1 cellular context compared by ENCODE assay signal in genomic region chr19:53868892-53869804, GRCh38.
TF ChIP-seq lines count a peak whose summit lies in the region.

No MANE protein-coding gene starts in this region.

TF ChIP-seq in HepG2, 621 proteins besides CTCF, POLR2A, EP300 and RAD21 (continued from another document and continues in another):
- TF ChIP-seq, protein P1, sequence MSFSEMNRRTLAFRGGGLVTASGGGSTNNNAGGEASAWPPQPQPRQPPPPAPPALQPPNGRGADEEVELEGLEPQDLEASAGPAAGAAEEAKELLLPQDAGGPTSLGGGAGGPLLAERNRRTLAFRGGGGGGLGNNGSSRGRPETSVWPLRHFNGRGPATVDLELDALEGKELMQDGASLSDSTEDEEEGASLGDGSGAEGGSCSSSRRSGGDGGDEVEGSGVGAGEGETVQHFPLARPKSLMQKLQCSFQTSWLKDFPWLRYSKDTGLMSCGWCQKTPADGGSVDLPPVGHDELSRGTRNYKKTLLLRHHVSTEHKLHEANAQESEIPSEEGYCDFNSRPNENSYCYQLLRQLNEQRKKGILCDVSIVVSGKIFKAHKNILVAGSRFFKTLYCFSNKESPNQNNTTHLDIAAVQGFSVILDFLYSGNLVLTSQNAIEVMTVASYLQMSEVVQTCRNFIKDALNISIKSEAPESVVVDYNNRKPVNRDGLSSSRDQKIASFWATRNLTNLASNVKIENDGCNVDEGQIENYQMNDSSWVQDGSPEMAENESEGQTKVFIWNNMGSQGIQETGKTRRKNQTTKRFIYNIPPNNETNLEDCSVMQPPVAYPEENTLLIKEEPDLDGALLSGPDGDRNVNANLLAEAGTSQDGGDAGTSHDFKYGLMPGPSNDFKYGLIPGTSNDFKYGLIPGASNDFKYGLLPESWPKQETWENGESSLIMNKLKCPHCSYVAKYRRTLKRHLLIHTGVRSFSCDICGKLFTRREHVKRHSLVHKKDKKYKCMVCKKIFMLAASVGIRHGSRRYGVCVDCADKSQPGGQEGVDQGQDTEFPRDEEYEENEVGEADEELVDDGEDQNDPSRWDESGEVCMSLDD (CRISPR knock-in tag; IDR thresholded peaks at IDR 0.05; ENCODE audit: borderline replicate concordance) = peak; percentile 93; the same call in 1 of the 2 replicates
- TF ChIP-seq ZNF451 (CRISPR knock-in tag; IDR thresholded peaks at IDR 0.05) = 0 out of 2 replicates have a peak, but pooled peaks have one; percentile 57
- TF ChIP-seq TP53 (CRISPR knock-in tag; conservative IDR thresholded peaks at IDR 0.05) = no peak
- TF ChIP-seq FOXK2 (IDR thresholded peaks at IDR 0.05) = no peak
- no peak for TF ChIP-seq RBAK (CRISPR knock-in tag; IDR thresholded peaks at IDR 0.05)
- TF ChIP-seq TEAD3 (CRISPR knock-in tag; optimal IDR thresholded peaks at IDR 0.05; ENCODE audit: borderline replicate concordance) = peak; percentile 15
- no peak for TF ChIP-seq SP1 (IDR thresholded peaks at IDR 0.05)
- TF ChIP-seq SP1 (CRISPR knock-in tag; IDR thresholded peaks at IDR 0.05) = peak; percentile 73
- no peak for TF ChIP-seq ZFP36L1 (CRISPR knock-in tag; IDR thresholded peaks at IDR 0.05)
- TF ChIP-seq HOXA9 (CRISPR knock-in tag; IDR thresholded peaks at IDR 0.05; ENCODE audit: borderline replicate concordance) = no peak
- no peak for TF ChIP-seq GZF1 (CRISPR knock-in tag; IDR thresholded peaks at IDR 0.05)
- 0 out of 2 replicates have a peak, but pooled peaks have one; percentile 60 for TF ChIP-seq ISX (CRISPR knock-in tag; conservative IDR thresholded peaks at IDR 0.05)
- peak; percentile 32; the same call in 1 of the 2 replicates for TF ChIP-seq TMF1 (CRISPR knock-in tag; IDR thresholded peaks at IDR 0.05; ENCODE audit: low read depth)
- TF ChIP-seq GABPB1 (CRISPR knock-in tag; IDR thresholded peaks at IDR 0.05) = peak; percentile 75; the same call in 1 of the 2 replicates
- peak; percentile 62; the same call in 1 of the 2 replicates for TF ChIP-seq ZNF563 (CRISPR knock-in tag; IDR thresholded peaks at IDR 0.05)
- TF ChIP-seq PATZ1 (CRISPR knock-in tag; IDR thresholded peaks at IDR 0.05) = peak; percentile 83
- no peak for TF ChIP-seq GPN1 (CRISPR knock-in tag; IDR thresholded peaks at IDR 0.05; ENCODE audit: borderline replicate concordance)
- TF ChIP-seq MYC (CRISPR knock-in tag; IDR thresholded peaks at IDR 0.05; ENCODE audit: borderline replicate concordance) = peak; percentile 63; the same call in 1 of the 2 replicates
- TF ChIP-seq ZNF570 (CRISPR knock-in tag; IDR thresholded peaks at IDR 0.05; ENCODE audit: borderline replicate concordance) = no peak
- peak; percentile 90; the same call in 1 of the 2 replicates for TF ChIP-seq CSRNP1 (CRISPR knock-in tag; IDR thresholded peaks at IDR 0.05)
- peak; percentile 66 for TF ChIP-seq HNRNPK (IDR thresholded peaks at IDR 0.05; ENCODE audit: low read depth, low read length, poor library complexity, severe bottlenecking)
- no peak for TF ChIP-seq POLR2AphosphoS5 (IDR thresholded peaks at IDR 0.05; ENCODE audit: low read depth, low read length)
- TF ChIP-seq, protein P2, sequence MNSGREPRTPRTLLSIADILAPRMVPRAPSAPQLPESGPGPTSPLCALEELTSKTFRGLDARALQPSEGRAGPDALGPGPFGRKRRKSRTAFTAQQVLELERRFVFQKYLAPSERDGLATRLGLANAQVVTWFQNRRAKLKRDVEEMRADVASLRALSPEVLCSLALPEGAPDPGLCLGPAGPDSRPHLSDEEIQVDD (CRISPR knock-in tag; IDR thresholded peaks at IDR 0.05; ENCODE audit: borderline replicate concordance) = peak; percentile 57; the same call in 1 of the 2 replicates
- TF ChIP-seq HIVEP1 (CRISPR knock-in tag; IDR thresholded peaks at IDR 0.05) = peak; percentile 98
- TF ChIP-seq HOXD1 (CRISPR knock-in tag; IDR thresholded peaks at IDR 0.05) = peak; percentile 51; the same call in 1 of the 2 replicates
- TF ChIP-seq ARID4A (CRISPR knock-in tag; IDR thresholded peaks at IDR 0.05; ENCODE audit: borderline replicate concordance) = peak; percentile 83
- no peak; the same call in 1 of the 2 replicates for TF ChIP-seq YEATS4 (CRISPR knock-in tag; IDR thresholded peaks at IDR 0.05; ENCODE audit: borderline replicate concordance)
- TF ChIP-seq TOE1 (CRISPR knock-in tag; IDR thresholded peaks at IDR 0.05) = no peak
- peak; percentile 89 for TF ChIP-seq ZSCAN25 (CRISPR knock-in tag; IDR thresholded peaks at IDR 0.05)
- TF ChIP-seq ZNF543 (CRISPR knock-in tag; IDR thresholded peaks at IDR 0.05) = peak; percentile 43; the same call in 1 of the 2 replicates
- TF ChIP-seq ZBTB20 (CRISPR knock-in tag; IDR thresholded peaks at IDR 0.05; ENCODE audit: borderline replicate concordance, low read depth) = no peak
- peak; percentile 14 for TF ChIP-seq RBM22 (optimal IDR thresholded peaks at IDR 0.05; ENCODE audit: low read length)
- TF ChIP-seq ZBTB38 (CRISPR knock-in tag; IDR thresholded peaks at IDR 0.05) = peak; percentile 39; the same call in 1 of the 2 replicates
- TF ChIP-seq SOX6 (IDR thresholded peaks at IDR 0.05) = no peak
- peak; percentile 49 for TF ChIP-seq SOX6 (CRISPR knock-in tag; IDR thresholded peaks at IDR 0.05)
- TF ChIP-seq, protein P3, sequence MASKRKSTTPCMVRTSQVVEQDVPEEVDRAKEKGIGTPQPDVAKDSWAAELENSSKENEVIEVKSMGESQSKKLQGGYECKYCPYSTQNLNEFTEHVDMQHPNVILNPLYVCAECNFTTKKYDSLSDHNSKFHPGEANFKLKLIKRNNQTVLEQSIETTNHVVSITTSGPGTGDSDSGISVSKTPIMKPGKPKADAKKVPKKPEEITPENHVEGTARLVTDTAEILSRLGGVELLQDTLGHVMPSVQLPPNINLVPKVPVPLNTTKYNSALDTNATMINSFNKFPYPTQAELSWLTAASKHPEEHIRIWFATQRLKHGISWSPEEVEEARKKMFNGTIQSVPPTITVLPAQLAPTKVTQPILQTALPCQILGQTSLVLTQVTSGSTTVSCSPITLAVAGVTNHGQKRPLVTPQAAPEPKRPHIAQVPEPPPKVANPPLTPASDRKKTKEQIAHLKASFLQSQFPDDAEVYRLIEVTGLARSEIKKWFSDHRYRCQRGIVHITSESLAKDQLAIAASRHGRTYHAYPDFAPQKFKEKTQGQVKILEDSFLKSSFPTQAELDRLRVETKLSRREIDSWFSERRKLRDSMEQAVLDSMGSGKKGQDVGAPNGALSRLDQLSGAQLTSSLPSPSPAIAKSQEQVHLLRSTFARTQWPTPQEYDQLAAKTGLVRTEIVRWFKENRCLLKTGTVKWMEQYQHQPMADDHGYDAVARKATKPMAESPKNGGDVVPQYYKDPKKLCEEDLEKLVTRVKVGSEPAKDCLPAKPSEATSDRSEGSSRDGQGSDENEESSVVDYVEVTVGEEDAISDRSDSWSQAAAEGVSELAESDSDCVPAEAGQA (IDR thresholded peaks at IDR 0.05; ENCODE audit: low read depth) = no peak
- TF ChIP-seq, protein P3 (CRISPR knock-in tag; IDR thresholded peaks at IDR 0.05; ENCODE audit: borderline replicate concordance) = 0 out of 2 replicates have a peak, but pooled peaks have one; percentile 63
- no peak; a peak in 1 of 4 replicates for TF ChIP-seq KLF16 (CRISPR knock-in tag; IDR thresholded peaks at IDR 0.05)
- TF ChIP-seq MZF1 (CRISPR knock-in tag; IDR thresholded peaks at IDR 0.05; ENCODE audit: borderline replicate concordance) = no peak
- TF ChIP-seq ZNF44 (CRISPR knock-in tag; IDR thresholded peaks at IDR 0.05) = no peak
- TF ChIP-seq MEIS1 (CRISPR knock-in tag; IDR thresholded peaks at IDR 0.05; ENCODE audit: borderline replicate concordance) = peak; percentile 61; the same call in 1 of the 2 replicates
- TF ChIP-seq ETV5 (CRISPR knock-in tag; IDR thresholded peaks at IDR 0.05; ENCODE audit: borderline replicate concordance) = peak; percentile 68
- peak; percentile 60 for TF ChIP-seq ZNF317 (CRISPR knock-in tag; IDR thresholded peaks at IDR 0.05)
- TF ChIP-seq, protein P4, sequence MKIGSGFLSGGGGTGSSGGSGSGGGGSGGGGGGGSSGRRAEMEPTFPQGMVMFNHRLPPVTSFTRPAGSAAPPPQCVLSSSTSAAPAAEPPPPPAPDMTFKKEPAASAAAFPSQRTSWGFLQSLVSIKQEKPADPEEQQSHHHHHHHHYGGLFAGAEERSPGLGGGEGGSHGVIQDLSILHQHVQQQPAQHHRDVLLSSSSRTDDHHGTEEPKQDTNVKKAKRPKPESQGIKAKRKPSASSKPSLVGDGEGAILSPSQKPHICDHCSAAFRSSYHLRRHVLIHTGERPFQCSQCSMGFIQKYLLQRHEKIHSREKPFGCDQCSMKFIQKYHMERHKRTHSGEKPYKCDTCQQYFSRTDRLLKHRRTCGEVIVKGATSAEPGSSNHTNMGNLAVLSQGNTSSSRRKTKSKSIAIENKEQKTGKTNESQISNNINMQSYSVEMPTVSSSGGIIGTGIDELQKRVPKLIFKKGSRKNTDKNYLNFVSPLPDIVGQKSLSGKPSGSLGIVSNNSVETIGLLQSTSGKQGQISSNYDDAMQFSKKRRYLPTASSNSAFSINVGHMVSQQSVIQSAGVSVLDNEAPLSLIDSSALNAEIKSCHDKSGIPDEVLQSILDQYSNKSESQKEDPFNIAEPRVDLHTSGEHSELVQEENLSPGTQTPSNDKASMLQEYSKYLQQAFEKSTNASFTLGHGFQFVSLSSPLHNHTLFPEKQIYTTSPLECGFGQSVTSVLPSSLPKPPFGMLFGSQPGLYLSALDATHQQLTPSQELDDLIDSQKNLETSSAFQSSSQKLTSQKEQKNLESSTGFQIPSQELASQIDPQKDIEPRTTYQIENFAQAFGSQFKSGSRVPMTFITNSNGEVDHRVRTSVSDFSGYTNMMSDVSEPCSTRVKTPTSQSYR (CRISPR knock-in tag; IDR thresholded peaks at IDR 0.05; ENCODE audit: borderline replicate concordance) = no peak
- no peak for TF ChIP-seq ZNF333 (CRISPR knock-in tag; IDR thresholded peaks at IDR 0.05; ENCODE audit: borderline replicate concordance)
